Comparison of ENCODE assay signal across 1 cellular context in the genomic region with DNA sequence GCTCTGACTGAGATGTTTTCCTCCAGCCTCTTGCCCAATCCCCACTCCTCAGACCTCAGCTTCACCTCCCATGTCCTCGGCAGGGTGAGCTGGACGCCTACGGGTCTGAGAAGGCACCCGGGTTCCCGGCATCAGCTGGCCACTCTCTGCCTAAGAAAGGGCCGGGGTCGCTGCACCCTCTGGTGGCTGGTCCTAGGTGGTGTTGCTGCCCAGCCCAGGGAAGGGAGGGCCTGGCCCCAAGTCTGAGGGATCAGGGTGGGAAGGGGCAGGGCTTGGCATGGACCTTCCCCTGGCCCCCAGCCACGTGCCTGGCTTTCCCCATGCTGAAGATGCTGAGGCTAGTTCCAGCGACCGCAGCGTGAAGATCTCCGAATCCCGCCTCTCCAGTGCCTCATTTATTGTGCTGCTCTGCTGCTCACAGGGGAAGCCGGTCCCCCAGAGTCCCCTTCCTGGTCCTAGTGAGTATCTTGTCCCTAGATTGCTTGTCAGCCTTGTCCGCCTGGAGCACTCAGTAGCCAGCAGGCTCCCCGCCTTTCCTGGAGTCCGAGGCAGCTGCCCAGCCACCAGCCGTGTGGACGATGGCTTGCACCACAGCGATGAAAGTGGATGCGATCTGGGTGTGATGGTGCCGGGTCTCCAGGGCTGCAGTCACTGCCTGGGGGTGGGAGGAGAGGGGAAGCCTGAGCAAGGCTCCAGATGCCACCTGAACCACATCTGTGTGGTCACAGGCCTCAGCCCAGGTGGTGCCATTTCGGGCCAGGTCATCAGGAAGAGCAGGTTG.
TF ChIP-seq lines count a peak whose summit lies in the region.

No MANE protein-coding gene starts in this region.

TF ChIP-seq in GM23338, 12 proteins besides CTCF, POLR2A, EP300 and RAD21:
- TF ChIP-seq, protein P1, sequence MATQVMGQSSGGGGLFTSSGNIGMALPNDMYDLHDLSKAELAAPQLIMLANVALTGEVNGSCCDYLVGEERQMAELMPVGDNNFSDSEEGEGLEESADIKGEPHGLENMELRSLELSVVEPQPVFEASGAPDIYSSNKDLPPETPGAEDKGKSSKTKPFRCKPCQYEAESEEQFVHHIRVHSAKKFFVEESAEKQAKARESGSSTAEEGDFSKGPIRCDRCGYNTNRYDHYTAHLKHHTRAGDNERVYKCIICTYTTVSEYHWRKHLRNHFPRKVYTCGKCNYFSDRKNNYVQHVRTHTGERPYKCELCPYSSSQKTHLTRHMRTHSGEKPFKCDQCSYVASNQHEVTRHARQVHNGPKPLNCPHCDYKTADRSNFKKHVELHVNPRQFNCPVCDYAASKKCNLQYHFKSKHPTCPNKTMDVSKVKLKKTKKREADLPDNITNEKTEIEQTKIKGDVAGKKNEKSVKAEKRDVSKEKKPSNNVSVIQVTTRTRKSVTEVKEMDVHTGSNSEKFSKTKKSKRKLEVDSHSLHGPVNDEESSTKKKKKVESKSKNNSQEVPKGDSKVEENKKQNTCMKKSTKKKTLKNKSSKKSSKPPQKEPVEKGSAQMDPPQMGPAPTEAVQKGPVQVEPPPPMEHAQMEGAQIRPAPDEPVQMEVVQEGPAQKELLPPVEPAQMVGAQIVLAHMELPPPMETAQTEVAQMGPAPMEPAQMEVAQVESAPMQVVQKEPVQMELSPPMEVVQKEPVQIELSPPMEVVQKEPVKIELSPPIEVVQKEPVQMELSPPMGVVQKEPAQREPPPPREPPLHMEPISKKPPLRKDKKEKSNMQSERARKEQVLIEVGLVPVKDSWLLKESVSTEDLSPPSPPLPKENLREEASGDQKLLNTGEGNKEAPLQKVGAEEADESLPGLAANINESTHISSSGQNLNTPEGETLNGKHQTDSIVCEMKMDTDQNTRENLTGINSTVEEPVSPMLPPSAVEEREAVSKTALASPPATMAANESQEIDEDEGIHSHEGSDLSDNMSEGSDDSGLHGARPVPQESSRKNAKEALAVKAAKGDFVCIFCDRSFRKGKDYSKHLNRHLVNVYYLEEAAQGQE (IDR thresholded peaks at IDR 0.05; ENCODE audit: unreplicated experiment) = no peak
- TF ChIP-seq STAT1 (IDR thresholded peaks at IDR 0.05; ENCODE audit: unreplicated experiment) (no peak), JUNB (IDR thresholded peaks at IDR 0.05; ENCODE audit: unreplicated experiment) (no peak), CREB1 (CRISPR knock-in tag; IDR thresholded peaks at IDR 0.05; ENCODE audit: low read depth) (no peak), POLR2AphosphoS5 (IDR thresholded peaks at IDR 0.05; ENCODE audit: low read depth) (no peak)
